ENCODE assay signal across 18 cellular contexts in the genomic region with DNA sequence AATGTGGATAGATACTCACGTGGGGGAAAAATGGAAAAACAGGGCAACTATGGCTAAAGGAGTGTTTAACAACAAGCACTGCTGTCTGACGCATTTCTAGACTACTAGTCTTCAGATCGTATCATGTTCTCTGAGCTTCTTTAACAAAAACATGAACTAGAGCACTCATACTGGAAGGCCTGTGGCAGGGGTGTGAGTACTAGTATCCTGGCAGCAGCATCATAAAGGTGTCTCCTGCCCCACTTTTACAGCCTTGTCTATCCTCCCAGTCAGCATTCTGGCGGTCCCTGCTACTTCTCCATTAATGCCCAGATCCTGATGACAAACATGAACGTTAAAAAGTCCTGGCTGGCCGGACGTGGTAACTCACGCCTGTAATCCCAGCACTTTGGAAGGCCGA. TPM values are rescaled to one million over a fixed set of nuclear protein-coding genes. Genes with fewer than 3 reads are reported as not detected.
A peak's percentile ranks its signal among the peaks of the same experiment; 100 is the strongest.
DNase-seq lines count a peak whose midpoint lies in the region; ATAC-seq and TF ChIP-seq lines count a peak whose summit lies in the region.
"Had no signal": no experiment of that assay in that cellular context is flagged by ENCODE, and none has a peak within 500 bp of the region (broad histone marks: within the 10 kb centered on the region; RNA-seq: fewer than 3 reads in every experiment).

No MANE protein-coding gene starts in this region.

- no peaks in the 10 kb centered on the region for H3K9me3 Mint-ChIP-seq in activated CD4-positive, alpha-beta T cell treated with anti-CD3 and anti-CD28 coated beads for 36 hours (ENCODE audit: low read depth)
- no peaks in the 10 kb centered on the region for H3K9me3 Mint-ChIP-seq in activated naive CD4-positive, alpha-beta T cell treated with anti-CD3 and anti-CD28 coated beads, Interleukin-2, amount 50 U/mL, for 72 hours
- H3K9me3 Mint-ChIP-seq: CD8-positive, alpha-beta memory T cell had no signal

- H3K36me3 ChIP-seq in OCI-LY7 (ENCODE audit: insufficient read depth, low read length): no peaks in the 10 kb centered on the region
- H3K36me3 ChIP-seq: BLaER1, MG63 had no signal

- H3K4me1 Mint-ChIP-seq in activated CD4-positive, alpha-beta T cell treated with anti-CD3 and anti-CD28 coated beads for 36 hours: peaks cover 27% of the 10 kb centered on the region

- no peak overlapping the region for H3K4me3 Mint-ChIP-seq in activated CD4-positive, alpha-beta T cell treated with anti-CD3 and anti-CD28 coated beads for 36 hours
- H3K4me3 Mint-ChIP-seq: CD8-positive, alpha-beta memory T cell had no signal

- peaks cover 22% of the 10 kb centered on the region for H3K27me3 Mint-ChIP-seq in activated CD4-positive, alpha-beta T cell treated with anti-CD3 and anti-CD28 coated beads for 36 hours

- no peak overlapping the region for H3K27ac ChIP-seq in OCI-LY7 (ENCODE audit: low read depth, low read length, poor library complexity, severe bottlenecking)
- H3K27ac ChIP-seq: BLaER1, PC-9 had no signal

- TF ChIP-seq CTCF in OCI-LY7 (conservative IDR thresholded peaks at IDR 0.05; ENCODE audit: low read length): no peak

- H4K20me1 ChIP-seq in OCI-LY7 (ENCODE audit: insufficient read depth, low read length): no peaks in the 10 kb centered on the region
- H4K20me1 ChIP-seq: BLaER1 had no signal

- no peaks in the 10 kb centered on the region for H3K9me3 ChIP-seq in OCI-LY7 (ENCODE audit: low read length)
- H3K9me3 ChIP-seq: MG63 had no signal

- H3K27ac Mint-ChIP-seq in activated CD4-positive, alpha-beta T cell treated with anti-CD3 and anti-CD28 coated beads for 36 hours: peak overlapping the region; percentile 58
- H3K27ac Mint-ChIP-seq in activated naive CD4-positive, alpha-beta T cell treated with anti-CD3 and anti-CD28 coated beads, Interleukin-2, amount 50 U/mL, for 72 hours: peak overlapping the region in 1 of 2 donors; percentile 2
- H3K27ac Mint-ChIP-seq: CD8-positive, alpha-beta memory T cell had no signal

- H3K36me3 Mint-ChIP-seq in activated CD4-positive, alpha-beta T cell treated with anti-CD3 and anti-CD28 coated beads for 36 hours (ENCODE audit: low read depth): no peaks in the 10 kb centered on the region
- H3K36me3 Mint-ChIP-seq in activated naive CD4-positive, alpha-beta T cell treated with anti-CD3 and anti-CD28 coated beads, Interleukin-2, amount 50 U/mL, for 72 hours: no peaks in the 10 kb centered on the region
- H3K36me3 Mint-ChIP-seq: CD8-positive, alpha-beta memory T cell had no signal

- no peak overlapping the region for H3K4me3 ChIP-seq in OCI-LY7 (ENCODE audit: low read depth, low read length, poor library complexity, severe bottlenecking)
- H3K4me3 ChIP-seq: BLaER1, MG63, PC-9 had no signal

- H3K4me2 ChIP-seq in OCI-LY7 (ENCODE audit: low read length): no peak overlapping the region
- H3K4me2 ChIP-seq: BLaER1, PC-9 had no signal

- H3K4me1 ChIP-seq in OCI-LY7 (ENCODE audit: insufficient read depth, low read length, poor library complexity, severe bottlenecking): peaks cover 58% of the 10 kb centered on the region

- POLR2A ChIA-PET in activated CD4-positive, alpha-beta T cell treated with anti-CD3 and anti-CD28 coated beads for 36 hours (lab: Charles Lee): interaction anchor here (0.6 kb wide), 1 partner anchor 112 kb away, joined by 3 read pairs; no protein-coding TSS in a partner anchor
- POLR2A ChIA-PET in OCI-LY7 (lab: Charles Lee): no interaction called here

- no peaks in the 10 kb centered on the region for H3K9me2 ChIP-seq in OCI-LY7 (ENCODE audit: insufficient read depth, low read length)

- DNase-seq in activated CD4-positive, alpha-beta T cell treated with anti-CD3 and anti-CD28 coated beads for 36 hours: peak; percentile 62
- no peak for DNase-seq in activated CD4-positive, alpha-beta T cell treated with anti-CD3 and anti-CD28 coated beads, Interleukin-2, amount 50 U/mL, for 1 hour
- peak in 1 of 2 donors; percentile 35 for DNase-seq in activated naive CD4-positive, alpha-beta T cell treated with anti-CD3 and anti-CD28 coated beads, Interleukin-2, amount 50 U/mL, for 72 hours (ENCODE audit: low spot score in 2 of 2)
- no peak for DNase-seq in activated naive CD4-positive, alpha-beta T cell treated with anti-CD3 and anti-CD28 coated beads, Interleukin-2, amount 50 U/mL, for 16 hours
- DNase-seq in OCI-LY7 (ENCODE audit: low spot score): no peak
- DNase-seq in stimulated activated CD4-positive, alpha-beta T cell treated with anti-CD3 and anti-CD28 coated beads, TNF-alpha, amount 100 ng/mL, for 48 hours (ENCODE audit: low read depth in 3 of 3): peak in 2 of 3 donors; percentile 16 to 19
- DNase-seq in Right ventricle myocardium superior: no peak
- DNase-seq: 8988T; CD8-positive, alpha-beta memory T cell; GF-D8; KG1; MG63; NCI-H1105; NCI-H1694 treated with DMSO at 0.1 percent for 48 hours; NCI-H69; PC-9 had no signal

- ATAC-seq in activated CD4-positive, alpha-beta T cell treated with anti-CD3 and anti-CD28 coated beads for 36 hours: peak; percentile 71
- ATAC-seq in activated naive CD4-positive, alpha-beta T cell treated with anti-CD3 and anti-CD28 coated beads, Interleukin-2, amount 50 U/mL, for 72 hours: peak; percentile 38 to 85
- ATAC-seq in HG02642 (IDR thresholded peaks at IDR 0.05; ENCODE audit: poor library complexity, unreplicated experiment) (no peak), Right ventricle myocardium superior (ENCODE audit: poor library complexity) (no peak)

- no peaks in the 10 kb centered on the region for H3K79me2 ChIP-seq in OCI-LY7 (ENCODE audit: insufficient read depth, low read depth, low read length)

- peak overlapping the region; percentile 89; the same call in 1 of the 2 replicates for H2AFZ ChIP-seq in OCI-LY7 (ENCODE audit: low read length)
- H2AFZ ChIP-seq: PC-9 had no signal

- CTCF ChIA-PET in activated CD4-positive, alpha-beta T cell treated with anti-CD3 and anti-CD28 coated beads for 36 hours (lab: Charles Lee): interaction anchor here (1.3 kb wide), 1 partner anchor 11 kb away, joined by 4 read pairs; no protein-coding TSS in a partner anchor
- CTCF ChIA-PET in OCI-LY7 (lab: Charles Lee; ENCODE audit: unreplicated experiment): no interaction called here

- BruUV-seq in OCI-LY7 (replicated peaks; lab: Mats Ljungman, UMichigan): no TSS peak

- intact Hi-C loops in activated CD4-positive, alpha-beta T cell treated with anti-CD3 and anti-CD28 coated beads for 36 hours (cut with DNase I, micrococcal nuclease): loop anchor here (1.0 to 5.0 kb wide), 2 partner anchors 11 to 847 kb away; a partner anchor contains a TSS
- intact Hi-C loops in OCI-LY7 (cut with micrococcal nuclease; ENCODE audit: unreplicated experiment) (no loop called here), Right ventricle myocardium superior (cut with DNase I) (no loop called here)

RNA-seq across cellular contexts. Expression of a gene that starts 4.0 kb away (rescaled TPM):
- total RNA-seq in activated CD4-positive, alpha-beta T cell treated with anti-CD3 and anti-CD28 coated beads for 36 hours: under 1 TPM; 0.09 to 0.21 TPM
- total RNA-seq in activated naive CD4-positive, alpha-beta T cell treated with anti-CD3 and anti-CD28 coated beads, Interleukin-2, amount 50 U/mL, for 72 hours: 1 to 10 TPM; 1.1 to 4.5 TPM
- 1.5 and 3.2 TPM in 2 replicates for total RNA-seq in OCI-LY7 (2014; rRNA removed; shearing (Covaris generic))
- total RNA-seq in OCI-LY7 (2022) (4.2 and 5.8 TPM in 2 replicates), Right ventricle myocardium superior (2.9 TPM)

Comparison
In these comparisons a context has a peak if more than half of its experiments do, and no peak if none do; other contexts are left out.
1. DNase-seq: peak in activated CD4-positive, alpha-beta T cell treated with anti-CD3 and anti-CD28 coated beads for 36 hours (single experiment) and stimulated activated CD4-positive, alpha-beta T cell treated with anti-CD3 and anti-CD28 coated beads, TNF-alpha, amount 100 ng/mL, for 48 hours (2 of 3); none in activated CD4-positive, alpha-beta T cell treated with anti-CD3 and anti-CD28 coated beads, Interleukin-2, amount 50 U/mL, for 1 hour (single experiment), activated naive CD4-positive, alpha-beta T cell treated with anti-CD3 and anti-CD28 coated beads, Interleukin-2, amount 50 U/mL, for 16 hours (single experiment), OCI-LY7 (single experiment) and Right ventricle myocardium superior (single experiment).
2. ATAC-seq: peak in activated CD4-positive, alpha-beta T cell treated with anti-CD3 and anti-CD28 coated beads for 36 hours (single experiment) and activated naive CD4-positive, alpha-beta T cell treated with anti-CD3 and anti-CD28 coated beads, Interleukin-2, amount 50 U/mL, for 72 hours (2 of 2); none in HG02642 (single experiment) and Right ventricle myocardium superior (single experiment).
3. intact Hi-C loops: an anchor here in activated CD4-positive, alpha-beta T cell treated with anti-CD3 and anti-CD28 coated beads for 36 hours (1.0 to 5.0 kb wide); none called in OCI-LY7 and Right ventricle myocardium superior.